8 cellular contexts compared by ENCODE assay signal in genomic region chr3:13073042-13073906, GRCh38. TPM values are rescaled to one million over a fixed set of nuclear protein-coding genes. Genes with fewer than 3 reads are reported as not detected.
DNase-seq lines count a peak whose midpoint lies in the region; ATAC-seq and TF ChIP-seq lines count a peak whose summit lies in the region.

IQSEC1 (minus strand) TSS chr3:13073429; CDS start chr3:13073014, 415 bp downstream.

- no peaks in the 10 kb centered on the region for H3K36me3 ChIP-seq in GM23338 (ENCODE audit: insufficient read depth)
- H3K36me3 ChIP-seq in osteoblast (ENCODE audit: insufficient read depth, low read length) = no peaks in the 10 kb centered on the region

- peaks cover 37% of the 10 kb centered on the region for H3K27me3 Mint-ChIP-seq in GM23338 (ENCODE audit: insufficient read depth, low read depth, poor library complexity)
- H3K27me3 Mint-ChIP-seq in activated T-helper 1 cell treated with anti-CD3 and anti-CD28 coated beads, Interleukin-12 subunit alpha, Interleukin-12 subunit beta, Interleukin-2, Interleukin-4 antibody, amounts not matched to agents 30 ng/mL and 10 ng/mL and 1 ng/mL, durations not matched to agents 14 hours and 24 hours and 36 hours (ENCODE audit: insufficient read depth) = peaks cover 33% of the 10 kb centered on the region

- TF ChIP-seq CTCF in GM23338 (conservative IDR thresholded peaks at IDR 0.05; ENCODE audit: low read depth in 2 of 2) (no peak), osteoblast (IDR thresholded peaks at IDR 0.05; ENCODE audit: extremely low read depth, low read depth, low read length) (no peak)

- H3K27me3 ChIP-seq in GM23338 (ENCODE audit: insufficient read depth) (peaks cover 27% of the 10 kb centered on the region), osteoblast (ENCODE audit: insufficient read depth, low read length) (peaks cover 60% of the 10 kb centered on the region)

- peaks cover 17% of the 10 kb centered on the region for H3K4me1 Mint-ChIP-seq in GM23338
- H3K4me1 Mint-ChIP-seq in activated T-helper 1 cell treated with anti-CD3 and anti-CD28 coated beads, Interleukin-12 subunit alpha, Interleukin-12 subunit beta, Interleukin-2, Interleukin-4 antibody, amounts not matched to agents 30 ng/mL and 10 ng/mL and 1 ng/mL, durations not matched to agents 14 hours and 24 hours and 36 hours (ENCODE audit: low read depth) = peaks cover 30% of the 10 kb centered on the region

- peak within 1 kb of the TSS; percentile 57 for H3K4me3 ChIP-seq in GM23338
- H3K4me3 ChIP-seq in osteoblast (ENCODE audit: insufficient read depth, low read length) = no peak within 1 kb of the TSS

- H3K27ac ChIP-seq in GM23338 (ENCODE audit: low read depth) (no peak within 1 kb of the TSS), osteoblast (ENCODE audit: low read depth, low read length) (no peak within 1 kb of the TSS)

- H3K4me2 ChIP-seq in GM23338 = peak within 1 kb of the TSS; percentile 85
- no peak within 1 kb of the TSS for H3K4me2 ChIP-seq in osteoblast (ENCODE audit: insufficient read depth, low read length)

- peak within 1 kb of the TSS; percentile 77 for H3K4me3 Mint-ChIP-seq in GM23338
- H3K4me3 Mint-ChIP-seq in activated T-helper 1 cell treated with anti-CD3 and anti-CD28 coated beads, Interleukin-12 subunit alpha, Interleukin-12 subunit beta, Interleukin-2, Interleukin-4 antibody, amounts not matched to agents 30 ng/mL and 10 ng/mL and 1 ng/mL, durations not matched to agents 14 hours and 24 hours and 36 hours = peak within 1 kb of the TSS; percentile 84

- peak; percentile 79 for ATAC-seq in GM23338

- H3K4me1 ChIP-seq in GM23338 (ENCODE audit: insufficient read depth) = peaks cover 4% of the 10 kb centered on the region; the same call in 1 of the 2 replicates
- peaks cover 12% of the 10 kb centered on the region for H3K4me1 ChIP-seq in osteoblast (ENCODE audit: insufficient read depth, low read length)

- intact Hi-C loops in activated T-helper 1 cell treated with anti-CD3 and anti-CD28 coated beads, Interleukin-12 subunit alpha, Interleukin-12 subunit beta, Interleukin-2, Interleukin-4 antibody, amounts not matched to agents 30 ng/mL and 10 ng/mL and 1 ng/mL, durations not matched to agents 14 hours and 24 hours and 36 hours (cut with micrococcal nuclease) = loop anchor here (1.0 to 5.0 kb wide), 4 partner anchors 58 to 106 kb away; no protein-coding TSS in a partner anchor

- peak within 1 kb of the TSS; percentile 78; the same call in 1 of the 2 replicates for H2AFZ ChIP-seq in GM23338
- no peak within 1 kb of the TSS for H2AFZ ChIP-seq in osteoblast (ENCODE audit: low read length)

- H4K20me1 ChIP-seq in GM23338 (replicated peaks; ENCODE audit: insufficient read depth) (no peaks in the 10 kb centered on the region), osteoblast (ENCODE audit: insufficient read depth, low read length) (peaks cover 2% of the 10 kb centered on the region)

- H3K79me2 ChIP-seq in GM23338 (replicated peaks; ENCODE audit: insufficient read depth) (no peaks in the 10 kb centered on the region), osteoblast (ENCODE audit: insufficient read depth, low read length) (no peaks in the 10 kb centered on the region)

- H3K27ac Mint-ChIP-seq in GM23338 = no peak within 1 kb of the TSS
- H3K27ac Mint-ChIP-seq in activated T-helper 1 cell treated with anti-CD3 and anti-CD28 coated beads, Interleukin-12 subunit alpha, Interleukin-12 subunit beta, Interleukin-2, Interleukin-4 antibody, amounts not matched to agents 30 ng/mL and 10 ng/mL and 1 ng/mL, durations not matched to agents 14 hours and 24 hours and 36 hours = peak within 1 kb of the TSS; percentile 68

- DNase-seq in ELF-1 (ENCODE audit: low read depth, low spot score) (peak; percentile 72), GM23338 (ENCODE audit: low spot score) (peak; percentile 90), NCI-H2196 (lab: John Stamatoyannopoulos, UW; ENCODE audit: unreplicated experiment) (peak; percentile 71), germinal center (ENCODE audit: low spot score) (peak; percentile 83), osteoblast (ENCODE audit: insufficient read length, low spot score, missing footprints) (peak; percentile 89), superior temporal gyrus (ENCODE audit: extremely low spot score) (peak; percentile 76), SIG-M5 treated with dmso at 0.1 percent for 504 hours (lab: John Stamatoyannopoulos, UW; ENCODE audit: unreplicated experiment) (no peak)
- DNase-seq in activated T-helper 1 cell treated with anti-CD3 and anti-CD28 coated beads, Interleukin-12 subunit alpha, Interleukin-12 subunit beta, Interleukin-2, Interleukin-4 antibody, amounts not matched to agents 30 ng/mL and 10 ng/mL and 1 ng/mL, durations not matched to agents 14 hours and 24 hours and 36 hours (ENCODE audit: low spot score) = peak; percentile 71

- H3F3A ChIP-seq in GM23338 (replicated peaks; ENCODE audit: low read depth) = peaks cover 8% of the 10 kb centered on the region; the same call in 1 of the 2 replicates

- no peaks in the 10 kb centered on the region for H3K9me2 ChIP-seq in GM23338 (ENCODE audit: insufficient read depth)

- H3K9me3 Mint-ChIP-seq in GM23338 = peaks cover 3% of the 10 kb centered on the region; the same call in 1 of the 3 replicates
- H3K9me3 Mint-ChIP-seq in activated T-helper 1 cell treated with anti-CD3 and anti-CD28 coated beads, Interleukin-12 subunit alpha, Interleukin-12 subunit beta, Interleukin-2, Interleukin-4 antibody, amounts not matched to agents 30 ng/mL and 10 ng/mL and 1 ng/mL, durations not matched to agents 14 hours and 24 hours and 36 hours = no peaks in the 10 kb centered on the region

- H3K36me3 Mint-ChIP-seq in GM23338 (ENCODE audit: low read depth) = no peaks in the 10 kb centered on the region; the same call in 2 of the 3 replicates
- peaks cover 2% of the 10 kb centered on the region for H3K36me3 Mint-ChIP-seq in activated T-helper 1 cell treated with anti-CD3 and anti-CD28 coated beads, Interleukin-12 subunit alpha, Interleukin-12 subunit beta, Interleukin-2, Interleukin-4 antibody, amounts not matched to agents 30 ng/mL and 10 ng/mL and 1 ng/mL, durations not matched to agents 14 hours and 24 hours and 36 hours (ENCODE audit: low read depth)

- H3K9me3 ChIP-seq in osteoblast (ENCODE audit: low read depth, low read length) = no peaks in the 10 kb centered on the region

TF ChIP-seq in GM23338, 12 proteins besides CTCF, POLR2A, EP300 and RAD21:
- TF ChIP-seq EZH2phosphoT487 (IDR thresholded peaks at IDR 0.05; ENCODE audit: unreplicated experiment) (no peak), CREB1 (CRISPR knock-in tag; IDR thresholded peaks at IDR 0.05; ENCODE audit: low read depth) (peak; percentile 64)

RNA-seq across cellular contexts. Expression of gene IQSEC1, which starts in this region (rescaled TPM):
- 36.2 and 51.9 TPM in 2 replicates for total RNA-seq in GM23338 (2014; rRNA removed; shearing (Covaris generic))
- polyA plus RNA-seq in GM23338 (2016; fragmentation: Nextera tagmentation; extraction: Ambion mirVana) = 7.7 and 8.0 TPM in 2 replicates
- 24.9 and 31.4 TPM in 2 replicates for total RNA-seq in activated T-helper 1 cell treated with anti-CD3 and anti-CD28 coated beads, Interleukin-12 subunit alpha, Interleukin-12 subunit beta, Interleukin-2, Interleukin-4 antibody, amounts not matched to agents 30 ng/mL and 10 ng/mL and 1 ng/mL, durations not matched to agents 14 hours and 24 hours and 36 hours
- 22.1 and 28.3 TPM in 2 replicates for total RNA-seq in osteoblast
